ENCODE assay signal across 17 cellular contexts in the genomic region with DNA sequence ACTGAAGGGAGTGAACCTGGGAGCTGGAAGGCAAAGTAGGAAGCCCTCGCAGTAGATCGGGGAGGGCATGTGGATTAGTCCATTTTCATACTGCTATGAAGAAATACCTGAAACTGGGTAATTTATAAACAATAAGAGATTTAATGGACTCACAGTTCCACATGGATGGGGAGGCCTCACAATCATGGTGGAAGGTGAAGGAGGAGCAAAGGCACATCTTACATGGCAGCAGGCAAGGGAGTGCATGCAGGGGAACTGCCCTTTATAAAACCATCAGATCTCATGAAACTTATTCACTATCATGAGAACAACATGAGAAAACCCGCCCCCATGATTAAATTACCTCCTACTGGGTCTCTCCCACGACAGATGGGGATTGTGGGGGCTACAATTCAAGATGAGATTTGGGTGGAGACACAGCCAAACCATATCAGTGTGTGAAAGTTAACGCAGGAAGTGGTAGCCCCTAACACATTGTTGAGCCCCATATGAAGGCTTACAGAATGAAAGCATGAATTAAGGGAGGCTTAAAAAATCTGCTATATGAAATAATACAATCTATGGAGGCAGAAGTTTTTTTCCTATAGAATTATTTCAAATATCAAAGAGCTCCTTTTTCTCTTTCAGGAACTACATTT. TPM values are rescaled to one million over a fixed set of nuclear protein-coding genes. Genes with fewer than 3 reads are reported as not detected.
"Had no signal": no experiment of that assay in that cellular context is flagged by ENCODE, and none has a peak within 500 bp of the region (broad histone marks: within the 10 kb centered on the region; RNA-seq: fewer than 3 reads in every experiment).

No MANE protein-coding gene starts in this region.

RNA-seq across cellular contexts. Expression of a gene that starts 15.5 kb away (rescaled TPM):
- total RNA-seq: activated B cell treated with CpG ODN at 0.5 μM for 24 hours; activated CD4-positive, alpha-beta memory T cell treated with anti-CD3 and anti-CD28 coated beads for 36 hours; activated CD4-positive, alpha-beta T cell treated with anti-CD3 and anti-CD28 coated beads, Interleukin-2, amount 10 ng/mL, durations not matched to agents 24 days and 14 days; activated CD8-positive, alpha-beta memory T cell treated with anti-CD3 and anti-CD28 coated beads for 36 hours; activated CD8-positive, alpha-beta T cell treated with anti-CD3 and anti-CD28 coated beads for 36 hours; activated naive CD4-positive, alpha-beta T cell treated with anti-CD3 and anti-CD28 coated beads for 36 hours; activated naive CD4-positive, alpha-beta T cell treated with anti-CD3 and anti-CD28 coated beads, Interleukin-2, amount 50 U/mL, for 72 hours; activated naive CD8-positive, alpha-beta T cell treated with anti-CD3 and anti-CD28 coated beads for 36 hours; activated T-cell treated with anti-CD3 and anti-CD28 coated beads, Interleukin-2, amount 50 U/mL, for 4 hours; activated T-cell treated with anti-CD3 and anti-CD28 coated beads, Interleukin-2, amount 50 U/mL, for 72 hours; activated T-helper 1 cell treated with anti-CD3 and anti-CD28 coated beads, Interleukin-12 subunit alpha, Interleukin-12 subunit beta, Interleukin-2, Interleukin-4 antibody, amounts not matched to agents 30 ng/mL and 10 ng/mL and 1 ng/mL, durations not matched to agents 14 hours and 24 hours and 36 hours; activated T-helper 17 cell treated with anti-CD3 and anti-CD28 coated beads, Interleukin-2, amount 50 U/mL, for 72 hours; adrenal gland; aorta; body of pancreas; breast epithelium; cardiac septum had no signal
- polyA plus RNA-seq: aorta had no signal
